Comparison of ENCODE assay signal across 9 cellular contexts in the genomic region with DNA sequence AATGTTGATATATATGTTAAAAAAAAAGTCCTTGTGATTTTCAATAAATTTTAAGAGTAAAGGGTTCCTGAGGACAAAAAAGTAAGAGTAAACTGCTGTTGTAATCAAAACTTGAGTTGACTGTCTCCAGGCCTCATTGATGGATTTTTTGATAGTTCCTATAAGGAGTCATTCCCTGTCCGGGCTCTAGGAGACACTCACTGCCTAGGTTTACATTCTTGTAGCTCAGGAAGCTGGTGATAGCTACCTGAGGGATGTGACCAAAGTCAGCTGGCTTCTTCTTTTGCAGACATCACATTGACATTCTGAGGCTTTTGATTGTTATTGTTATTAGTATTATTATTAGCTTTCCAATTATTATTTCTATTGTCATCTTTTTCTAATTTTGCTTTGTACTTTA.
DNase-seq lines count a peak whose midpoint lies in the region; ATAC-seq and TF ChIP-seq lines count a peak whose summit lies in the region.
"Had no signal": no experiment of that assay in that cellular context is flagged by ENCODE, and none has a peak within 500 bp of the region (broad histone marks: within the 10 kb centered on the region; RNA-seq: fewer than 3 reads in every experiment).

No MANE protein-coding gene starts in this region.

- no peaks in the 10 kb centered on the region for H3K9me3 Mint-ChIP-seq in endodermal cell

- no peak overlapping the region for H3K27ac ChIP-seq in GM23248
- no peak overlapping the region for H3K27ac ChIP-seq in endodermal cell (ENCODE audit: low read depth, low read length)

- DNase-seq in GM23248 = peak; percentile 42
- DNase-seq in NCI-H748 (lab: John Stamatoyannopoulos, UW; ENCODE audit: unreplicated experiment) = peak; percentile 68
- peak; percentile 54 for DNase-seq in endodermal cell
- peak; percentile 47 for DNase-seq in pons (ENCODE audit: low spot score)
- no peak for DNase-seq in central memory CD4-positive, alpha-beta T cell
- no peak for DNase-seq in middle frontal gyrus (ENCODE audit: extremely low spot score, low spot score)
- DNase-seq: midbrain had no signal

- ATAC-seq in HG03280 (IDR thresholded peaks at IDR 0.05; ENCODE audit: unreplicated experiment) = no peak
- ATAC-seq in HG03139 (IDR thresholded peaks at IDR 0.05; ENCODE audit: unreplicated experiment) = no peak

- H3K4me1 ChIP-seq in GM23248 (ENCODE audit: insufficient read depth) (no peaks in the 10 kb centered on the region), endodermal cell (ENCODE audit: control insufficient read depth, insufficient read depth, low read length) (no peaks in the 10 kb centered on the region)

- H3K9ac ChIP-seq in GM23248 (no peak overlapping the region), endodermal cell (ENCODE audit: extremely low read depth, low read length, poor library complexity, severe bottlenecking) (no peak overlapping the region)

- no peak overlapping the region for H3K4me2 ChIP-seq in GM23248 (ENCODE audit: unreplicated experiment)

- peaks cover 11% of the 10 kb centered on the region for H3K27me3 Mint-ChIP-seq in endodermal cell (ENCODE audit: insufficient read depth)

- H3K27me3 ChIP-seq in GM23248 (replicated peaks; ENCODE audit: insufficient read depth) (peaks cover 10% of the 10 kb centered on the region; the same call in 1 of the 2 replicates), endodermal cell (ENCODE audit: control insufficient read depth, insufficient read depth, low read length, poor library complexity, severe bottlenecking) (no peaks in the 10 kb centered on the region)

- H3K9me3 ChIP-seq in GM23248 (ENCODE audit: low read depth) (no peaks in the 10 kb centered on the region), endodermal cell (ENCODE audit: control insufficient read depth, low read length) (no peaks in the 10 kb centered on the region)

- no peaks in the 10 kb centered on the region for H3K79me2 ChIP-seq in GM23248 (ENCODE audit: insufficient read depth)

- in situ Hi-C loops in GM23248 (cut with MboI) = no loop called here

- H3K4me3 Mint-ChIP-seq in endodermal cell = no peak overlapping the region

- no peak overlapping the region for H2AFZ ChIP-seq in GM23248

- H3K9me2 ChIP-seq in GM23248 (ENCODE audit: insufficient read depth) = no peaks in the 10 kb centered on the region

- no peaks in the 10 kb centered on the region for H3K36me3 Mint-ChIP-seq in endodermal cell (ENCODE audit: low read depth)

- TF ChIP-seq CTCF in endodermal cell (conservative IDR thresholded peaks at IDR 0.05) = peak; percentile 80

- H3K4me1 Mint-ChIP-seq in endodermal cell = no peaks in the 10 kb centered on the region

- H3K4me3 ChIP-seq in GM23248 (no peak overlapping the region), endodermal cell (ENCODE audit: low read length) (no peak overlapping the region)

- 45 to 52% methylated on average over 1 of the region's 1 CpG for WGBS in GM23248 (ENCODE audit: low coverage in 1 of 2, low lambda C conversion rate in 2 of 2, missing lambda C conversion rate in 2 of 2), 2 experiments
- 47% methylated on average over 1 of the region's 1 CpG; no CpG with 5 or more reads in 1 of the 2 experiments for WGBS in endodermal cell (ENCODE audit: insufficient coverage in 1 of 2, insufficient read length in 1 of 2), 2 experiments

- no peaks in the 10 kb centered on the region for H3F3A ChIP-seq in GM23248 (ENCODE audit: insufficient read depth)

- H4K20me1 ChIP-seq in GM23248 (ENCODE audit: insufficient read depth) = no peaks in the 10 kb centered on the region

- H3K36me3 ChIP-seq in GM23248 (ENCODE audit: low read depth) = no peaks in the 10 kb centered on the region
- H3K36me3 ChIP-seq in endodermal cell (ENCODE audit: control insufficient read depth, insufficient read depth, low read length) = no peaks in the 10 kb centered on the region

- H3K27ac Mint-ChIP-seq in endodermal cell = no peak overlapping the region

Comparison
In these comparisons a context has a peak if more than half of its experiments do, and no peak if none do; other contexts are left out.
1. DNase-seq: peak in GM23248 (single experiment), NCI-H748 (single experiment), endodermal cell (single experiment) and pons (single experiment); none in central memory CD4-positive, alpha-beta T cell (single experiment) and middle frontal gyrus (single experiment).